Comparison of ENCODE assay signal across 10 cellular contexts in genomic region chr13:50106559-50106958, GRCh38.
DNase-seq lines count a peak whose midpoint lies in the region; ATAC-seq and TF ChIP-seq lines count a peak whose summit lies in the region.
"Had no signal": no experiment of that assay in that cellular context is flagged by ENCODE, and none has a peak within 500 bp of the region (broad histone marks: within the 10 kb centered on the region; RNA-seq: fewer than 3 reads in every experiment).

No MANE protein-coding gene starts in this region.

- peak; percentile 91 for ATAC-seq in GM19351 (IDR thresholded peaks at IDR 0.05; ENCODE audit: unreplicated experiment)
- ATAC-seq in HG03280 (IDR thresholded peaks at IDR 0.05; ENCODE audit: unreplicated experiment), result peak; percentile 82
- no peak for ATAC-seq in SK-N-SH treated with all-trans-retinoic acid at 6 μM for 48 hours

- no peak overlapping the region for H3K27ac ChIP-seq in CD8-positive, alpha-beta memory T cell (ENCODE audit: low read depth, low read length)
- no peak overlapping the region for H3K27ac ChIP-seq in prostate gland
- H3K27ac ChIP-seq: cardiac muscle cell had no signal

- POLR2A ChIA-PET in CD8-positive, alpha-beta memory T cell (lab: Charles Lee), result interaction anchor here (0.7 to 0.8 kb wide), 3 partner anchors 17 to 22 kb away, joined by 3 to 4 read pairs (median 3); no protein-coding TSS in a partner anchor

- no peaks in the 10 kb centered on the region for H3K27me3 ChIP-seq in CD8-positive, alpha-beta memory T cell (ENCODE audit: insufficient read depth, low read length, poor library complexity, severe bottlenecking)
- H3K27me3 ChIP-seq in prostate gland (replicated peaks; ENCODE audit: insufficient read depth), result no peaks in the 10 kb centered on the region
- H3K27me3 ChIP-seq: cardiac muscle cell had no signal

- no peak for TF ChIP-seq POLR2A in prostate gland (IDR thresholded peaks at IDR 0.05)

- no peaks in the 10 kb centered on the region for H3K9me3 Mint-ChIP-seq in CD8-positive, alpha-beta memory T cell
- no peaks in the 10 kb centered on the region for H3K9me3 Mint-ChIP-seq in activated naive CD8-positive, alpha-beta T cell (ENCODE audit: low read depth)

- peaks cover 20% of the 10 kb centered on the region for H3K4me1 ChIP-seq in CD8-positive, alpha-beta memory T cell (ENCODE audit: insufficient read depth, low read length)
- no peaks in the 10 kb centered on the region for H3K4me1 ChIP-seq in prostate gland (replicated peaks)

- H3K9me3 ChIP-seq in CD8-positive, alpha-beta memory T cell (ENCODE audit: low read length), result no peaks in the 10 kb centered on the region
- no peaks in the 10 kb centered on the region for H3K9me3 ChIP-seq in prostate gland

- H3K4me1 Mint-ChIP-seq in CD8-positive, alpha-beta memory T cell, result peaks cover 55 to 75% (median 71%) of the 10 kb centered on the region in 3 donors
- H3K4me1 Mint-ChIP-seq in activated naive CD8-positive, alpha-beta T cell (ENCODE audit: low read depth), result peaks cover 29% of the 10 kb centered on the region

- H3K4me3 ChIP-seq in CD8-positive, alpha-beta memory T cell (ENCODE audit: low read length), result no peak overlapping the region
- H3K4me3 ChIP-seq in prostate gland, result no peak overlapping the region
- H3K4me3 ChIP-seq: cardiac muscle cell had no signal

- intact Hi-C loops in prostate gland (cut with DNase I), result no loop called here

- H3K27me3 Mint-ChIP-seq in CD8-positive, alpha-beta memory T cell, result no peaks in the 10 kb centered on the region
- no peaks in the 10 kb centered on the region for H3K27me3 Mint-ChIP-seq in activated naive CD8-positive, alpha-beta T cell

- no peak for TF ChIP-seq CTCF in prostate gland (IDR thresholded peaks at IDR 0.05)

- peak overlapping the region in 5 of 7 donors; percentile 47 to 73 (median 60) for H3K4me3 Mint-ChIP-seq in CD8-positive, alpha-beta memory T cell
- no peak overlapping the region for H3K4me3 Mint-ChIP-seq in activated naive CD8-positive, alpha-beta T cell

- no peaks in the 10 kb centered on the region for H3K36me3 ChIP-seq in CD8-positive, alpha-beta memory T cell (ENCODE audit: insufficient read depth, low read length)
- H3K36me3 ChIP-seq in prostate gland, result no peaks in the 10 kb centered on the region
- H3K36me3 ChIP-seq: cardiac muscle cell had no signal

- CTCF ChIA-PET in CD8-positive, alpha-beta memory T cell (lab: Charles Lee), result interaction anchor here (1.0 to 2.0 kb wide), 4 partner anchors 18 to 109 kb away, joined by 3 to 6 read pairs (median 5); partner anchors contain the start of gene TRIM13

- H3K27ac Mint-ChIP-seq in CD8-positive, alpha-beta memory T cell, result peak overlapping the region; percentile 10 to 94 (median 84)
- H3K27ac Mint-ChIP-seq in activated naive CD8-positive, alpha-beta T cell, result peak overlapping the region; percentile 79

- 82% methylated on average over 1 of the region's 1 CpG for WGBS in prostate gland

- DNase-seq in CD8-positive, alpha-beta memory T cell, result no peak
- DNase-seq in NCI-H1092 (lab: John Stamatoyannopoulos, UW) (no peak), NCI-H2196 treated with DMSO at 0.1 percent for 48 hours (lab: John Stamatoyannopoulos, UW; ENCODE audit: unreplicated experiment) (no peak), prostate gland (ENCODE audit: low spot score) (no peak)
- DNase-seq: SK-N-SH had no signal

- peaks cover 0 to 7% (median 4%) of the 10 kb centered on the region in 3 donors for H3K36me3 Mint-ChIP-seq in CD8-positive, alpha-beta memory T cell
- H3K36me3 Mint-ChIP-seq in activated naive CD8-positive, alpha-beta T cell, result no peaks in the 10 kb centered on the region

TF ChIP-seq in SK-N-SH treated with all-trans-retinoic acid at 6 μM for 48 hours, 23 proteins besides CTCF, POLR2A, EP300 and RAD21:
- TF ChIP-seq CSDC2 (CRISPR knock-in tag; IDR thresholded peaks at IDR 0.05), result no peak
- no peak for TF ChIP-seq TSHZ2 (CRISPR knock-in tag; IDR thresholded peaks at IDR 0.05)
- TF ChIP-seq ZNF8 (CRISPR knock-in tag; IDR thresholded peaks at IDR 0.05), result no peak
- no peak for TF ChIP-seq ESRRG (CRISPR knock-in tag; IDR thresholded peaks at IDR 0.05)
- TF ChIP-seq, protein P1, sequence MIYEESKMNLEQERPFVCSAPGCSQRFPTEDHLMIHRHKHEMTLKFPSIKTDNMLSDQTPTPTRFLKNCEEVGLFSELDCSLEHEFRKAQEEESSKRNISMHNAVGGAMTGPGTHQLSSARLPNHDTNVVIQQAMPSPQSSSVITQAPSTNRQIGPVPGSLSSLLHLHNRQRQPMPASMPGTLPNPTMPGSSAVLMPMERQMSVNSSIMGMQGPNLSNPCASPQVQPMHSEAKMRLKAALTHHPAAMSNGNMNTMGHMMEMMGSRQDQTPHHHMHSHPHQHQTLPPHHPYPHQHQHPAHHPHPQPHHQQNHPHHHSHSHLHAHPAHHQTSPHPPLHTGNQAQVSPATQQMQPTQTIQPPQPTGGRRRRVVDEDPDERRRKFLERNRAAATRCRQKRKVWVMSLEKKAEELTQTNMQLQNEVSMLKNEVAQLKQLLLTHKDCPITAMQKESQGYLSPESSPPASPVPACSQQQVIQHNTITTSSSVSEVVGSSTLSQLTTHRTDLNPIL (CRISPR knock-in tag; IDR thresholded peaks at IDR 0.05; ENCODE audit: low read depth), result no peak
- TF ChIP-seq ZC3H10 (CRISPR knock-in tag; IDR thresholded peaks at IDR 0.05), result no peak
- TF ChIP-seq, protein P2, sequence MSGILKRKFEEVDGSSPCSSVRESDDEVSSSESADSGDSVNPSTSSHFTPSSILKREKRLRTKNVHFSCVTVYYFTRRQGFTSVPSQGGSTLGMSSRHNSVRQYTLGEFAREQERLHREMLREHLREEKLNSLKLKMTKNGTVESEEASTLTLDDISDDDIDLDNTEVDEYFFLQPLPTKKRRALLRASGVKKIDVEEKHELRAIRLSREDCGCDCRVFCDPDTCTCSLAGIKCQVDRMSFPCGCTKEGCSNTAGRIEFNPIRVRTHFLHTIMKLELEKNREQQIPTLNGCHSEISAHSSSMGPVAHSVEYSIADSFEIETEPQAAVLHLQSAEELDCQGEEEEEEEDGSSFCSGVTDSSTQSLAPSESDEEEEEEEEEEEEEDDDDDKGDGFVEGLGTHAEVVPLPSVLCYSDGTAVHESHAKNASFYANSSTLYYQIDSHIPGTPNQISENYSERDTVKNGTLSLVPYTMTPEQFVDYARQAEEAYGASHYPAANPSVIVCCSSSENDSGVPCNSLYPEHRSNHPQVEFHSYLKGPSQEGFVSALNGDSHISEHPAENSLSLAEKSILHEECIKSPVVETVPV (CRISPR knock-in tag; IDR thresholded peaks at IDR 0.05), result no peak
